Comparison of ENCODE assay signal across 25 cellular contexts in the genomic region with DNA sequence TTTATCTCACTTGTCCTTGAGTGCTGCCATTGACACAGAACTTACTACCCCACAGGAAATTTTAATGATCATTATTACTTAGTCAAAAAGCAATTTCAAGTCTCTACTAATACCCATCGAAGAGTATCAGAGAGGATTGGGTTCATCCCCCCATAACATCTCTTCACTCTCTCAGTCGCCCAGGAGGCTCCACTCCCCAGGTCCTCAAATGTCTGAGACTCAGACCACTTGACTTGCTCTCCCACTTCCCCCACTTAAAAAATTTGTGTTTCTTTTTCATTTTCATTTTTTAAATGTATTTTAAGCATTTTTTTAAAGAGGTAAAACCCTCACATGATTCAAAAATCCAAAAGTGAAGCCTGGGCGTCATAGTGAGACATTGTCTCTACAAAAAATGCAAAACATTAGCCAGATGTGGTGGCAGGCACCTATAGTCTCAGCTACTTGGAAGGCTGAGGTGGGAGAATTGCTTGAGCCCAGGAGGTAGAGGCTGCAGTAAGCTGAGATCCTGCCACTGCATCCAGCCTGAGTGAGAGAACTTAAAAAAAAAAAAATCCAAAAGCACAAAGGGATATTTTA. TPM values are rescaled to one million over a fixed set of nuclear protein-coding genes. Genes with fewer than 3 reads are reported as not detected.
DNase-seq lines count a peak whose midpoint lies in the region; ATAC-seq and TF ChIP-seq lines count a peak whose summit lies in the region.
"Had no signal": no experiment of that assay in that cellular context is flagged by ENCODE, and none has a peak within 500 bp of the region (broad histone marks: within the 10 kb centered on the region; RNA-seq: fewer than 3 reads in every experiment).

No MANE protein-coding gene starts in this region.

- H3K27ac Mint-ChIP-seq in CD4-positive, CD25-positive, alpha-beta regulatory T cell, result peak overlapping the region in 2 of 3 donors; percentile 52 to 63
- H3K27ac Mint-ChIP-seq: activated B cell treated with CpG ODN at 0.5 μM for 24 hours; activated CD8-positive, alpha-beta T cell treated with anti-CD3 and anti-CD28 coated beads, Interleukin-2, amount 10 ng/mL, durations not matched to agents 7 days and 5 days; activated naive CD8-positive, alpha-beta T cell treated with anti-CD3 and anti-CD28 coated beads for 36 hours; H9; T-helper 1 cell treated with Interleukin-12 subunit alpha and Interleukin-12 subunit beta and Interleukin-4 antibody, amounts not matched to agents 30 μg/mL and 1 μg/mL, for 36 hours had no signal

- in situ Hi-C loops in mammary epithelial cell (cut with MboI; ENCODE audit: low sequenced_read_pairs in 2 of 2), result loop anchor here in 1 of 2 donors (25.0 kb wide), 1 partner anchor 429 kb away; no protein-coding TSS in a partner anchor

- no peaks in the 10 kb centered on the region for H3K79me2 ChIP-seq in mammary epithelial cell (ENCODE audit: insufficient read depth, low read length)

- TF ChIP-seq CTCF in mammary epithelial cell (conservative IDR thresholded peaks at IDR 0.05 in 1 of 2, IDR thresholded peaks at IDR 0.05 in 1 of 2; ENCODE audit: extremely low read depth in 1 of 2, insufficient read depth in 1 of 2, low read depth in 1 of 2, low read length in 2 of 2), result no peak

- dilution Hi-C loops in mammary epithelial cell (cut with HindIII; ENCODE audit: low sequenced_read_pairs), result no loop called here

- no peak for ATAC-seq in CD4-positive, CD25-positive, alpha-beta regulatory T cell (ENCODE audit: low read depth in 2 of 2)
- ATAC-seq in GM19351 (IDR thresholded peaks at IDR 0.05; ENCODE audit: unreplicated experiment) (peak; percentile 67), HG02759 (IDR thresholded peaks at IDR 0.05; ENCODE audit: unreplicated experiment) (peak; percentile 59), HG03565 (IDR thresholded peaks at IDR 0.05; ENCODE audit: unreplicated experiment) (peak; percentile 46), GM21786 (IDR thresholded peaks at IDR 0.05; ENCODE audit: unreplicated experiment) (no peak)
- ATAC-seq: activated CD8-positive, alpha-beta T cell treated with anti-CD3 and anti-CD28 coated beads, Interleukin-2, amount 10 ng/mL, durations not matched to agents 7 days and 5 days; body of pancreas; stimulated activated naive CD8-positive, alpha-beta T cell treated with anti-CD3 and anti-CD28 coated beads, Interleukin-15, Interleukin-2, amounts not matched to agents 100 U/mL and 50 U/mL, for 24 hours had no signal

- no peak for DNase-seq in CD4-positive, CD25-positive, alpha-beta regulatory T cell
- DNase-seq in mammary epithelial cell (no peak), occipital lobe (lab: John Stamatoyannopoulos, UW) (no peak), NCI-H510A treated with DMSO at 0.1 percent for 48 hours (lab: John Stamatoyannopoulos, UW) (no peak)
- DNase-seq: activated B cell treated with CpG ODN at 0.5 μM for 24 hours; activated CD8-positive, alpha-beta T cell treated with anti-CD3 and anti-CD28 coated beads, Interleukin-2, amount 10 ng/mL, durations not matched to agents 7 days and 5 days; activated naive CD8-positive, alpha-beta T cell treated with anti-CD3 and anti-CD28 coated beads for 36 hours; activated T-cell treated with anti-CD3 and anti-CD28 coated beads, Interleukin-2, amount 50 U/mL, for 48 hours; body of pancreas; DMS153; H9; head of caudate nucleus; KG1; NCI-H69; posterior cingulate gyrus; stimulated activated CD4-positive, alpha-beta T cell treated with anti-CD3 and anti-CD28 coated beads, Interleukin-1b, Interleukin-23, amount 100 ng/mL, for 48 hours; stimulated activated naive CD8-positive, alpha-beta T cell treated with anti-CD3 and anti-CD28 coated beads, Interleukin-15, Interleukin-2, amounts not matched to agents 100 U/mL and 50 U/mL, for 24 hours had no signal

- no peak overlapping the region for H3K9ac ChIP-seq in mammary epithelial cell (ENCODE audit: insufficient read depth, low read length)

- no peaks in the 10 kb centered on the region for H3K27me3 Mint-ChIP-seq in CD4-positive, CD25-positive, alpha-beta regulatory T cell
- H3K27me3 Mint-ChIP-seq: activated B cell treated with CpG ODN at 0.5 μM for 24 hours; activated naive CD8-positive, alpha-beta T cell treated with anti-CD3 and anti-CD28 coated beads for 36 hours had no signal

- no peaks in the 10 kb centered on the region for H3K36me3 Mint-ChIP-seq in CD4-positive, CD25-positive, alpha-beta regulatory T cell
- H3K36me3 Mint-ChIP-seq: activated naive CD8-positive, alpha-beta T cell treated with anti-CD3 and anti-CD28 coated beads for 36 hours had no signal

- no peaks in the 10 kb centered on the region for H3K36me3 ChIP-seq in CD4-positive, CD25-positive, alpha-beta regulatory T cell (ENCODE audit: control insufficient read depth, insufficient read depth, low read length)
- no peaks in the 10 kb centered on the region for H3K36me3 ChIP-seq in mammary epithelial cell (ENCODE audit: insufficient read depth, low read length)

- no peaks in the 10 kb centered on the region for H3K9me3 ChIP-seq in CD4-positive, CD25-positive, alpha-beta regulatory T cell (ENCODE audit: control insufficient read depth in 2 of 2, low read length in 2 of 2)
- no peaks in the 10 kb centered on the region for H3K9me3 ChIP-seq in mammary epithelial cell (replicated peaks; ENCODE audit: insufficient read depth, low read length)
- H3K9me3 ChIP-seq: body of pancreas, tibial nerve had no signal

- no peak overlapping the region for H2AFZ ChIP-seq in mammary epithelial cell (ENCODE audit: low read depth, low read length)

- H3K4me1 ChIP-seq in CD4-positive, CD25-positive, alpha-beta regulatory T cell (ENCODE audit: control insufficient read depth, insufficient read depth, low read length, poor library complexity, severe bottlenecking), result no peaks in the 10 kb centered on the region
- no peaks in the 10 kb centered on the region for H3K4me1 ChIP-seq in mammary epithelial cell (ENCODE audit: insufficient read depth, low read length)
- H3K4me1 ChIP-seq: body of pancreas, tibial nerve had no signal

- 76% methylated on average over 3 of the region's 3 CpGs for WGBS in mammary epithelial cell (ENCODE audit: low coverage, missing lambda C conversion rate)

- H3K4me3 Mint-ChIP-seq in CD4-positive, CD25-positive, alpha-beta regulatory T cell, result no peak overlapping the region
- H3K4me3 Mint-ChIP-seq: activated B cell treated with CpG ODN at 0.5 μM for 24 hours; activated CD8-positive, alpha-beta T cell treated with anti-CD3 and anti-CD28 coated beads, Interleukin-2, amount 10 ng/mL, durations not matched to agents 7 days and 5 days; activated naive CD8-positive, alpha-beta T cell treated with anti-CD3 and anti-CD28 coated beads for 36 hours; H9; T-helper 1 cell treated with Interleukin-12 subunit alpha and Interleukin-12 subunit beta and Interleukin-4 antibody, amounts not matched to agents 30 μg/mL and 1 μg/mL, for 36 hours had no signal

- intact Hi-C loops in mammary epithelial cell (cut with micrococcal nuclease), result loop anchor here (10.0 kb wide), 1 partner anchor 211 kb away; no protein-coding TSS in a partner anchor

- no peaks in the 10 kb centered on the region for H4K20me1 ChIP-seq in mammary epithelial cell (ENCODE audit: insufficient read depth, low read length)

- no peaks in the 10 kb centered on the region for H3K9me3 Mint-ChIP-seq in CD4-positive, CD25-positive, alpha-beta regulatory T cell
- H3K9me3 Mint-ChIP-seq: activated B cell treated with CpG ODN at 0.5 μM for 24 hours; activated naive CD8-positive, alpha-beta T cell treated with anti-CD3 and anti-CD28 coated beads for 36 hours; H9; T-helper 1 cell treated with Interleukin-12 subunit alpha and Interleukin-12 subunit beta and Interleukin-4 antibody, amounts not matched to agents 30 μg/mL and 1 μg/mL, for 36 hours had no signal

- CTCF ChIA-PET in mammary epithelial cell (lab: Charles Lee; ENCODE audit: low non-redundant PET), result no interaction called here

- peaks cover 0 to 5% (median under 1%) of the 10 kb centered on the region in 4 donors for H3K4me1 Mint-ChIP-seq in CD4-positive, CD25-positive, alpha-beta regulatory T cell
- H3K4me1 Mint-ChIP-seq: activated B cell treated with CpG ODN at 0.5 μM for 24 hours; activated naive CD8-positive, alpha-beta T cell treated with anti-CD3 and anti-CD28 coated beads for 36 hours had no signal

- BruUV-seq in mammary epithelial cell (replicated peaks; lab: Mats Ljungman, UMichigan), result no TSS peak

- no peak overlapping the region for H3K4me3 ChIP-seq in CD4-positive, CD25-positive, alpha-beta regulatory T cell (ENCODE audit: low read depth, low read length)
- no peak overlapping the region for H3K4me3 ChIP-seq in mammary epithelial cell (replicated peaks in 1 of 3; ENCODE audit: insufficient read depth in 1 of 3, low read depth in 2 of 3, low read length in 3 of 3)
- H3K4me3 ChIP-seq: body of pancreas, lung, tibial nerve had no signal

- H3K4me2 ChIP-seq in mammary epithelial cell (ENCODE audit: insufficient read depth, low read depth, low read length), result no peak overlapping the region

- H3K27ac ChIP-seq in CD4-positive, CD25-positive, alpha-beta regulatory T cell (ENCODE audit: insufficient read depth, low read length, poor library complexity, severe bottlenecking), result no peak overlapping the region
- H3K27ac ChIP-seq in mammary epithelial cell (ENCODE audit: insufficient read depth, low read depth, low read length), result no peak overlapping the region
- H3K27ac ChIP-seq: body of pancreas, HL-60 had no signal

- H3K27me3 ChIP-seq in CD4-positive, CD25-positive, alpha-beta regulatory T cell (ENCODE audit: control insufficient read depth, insufficient read depth, low read length), result no peaks in the 10 kb centered on the region
- H3K27me3 ChIP-seq in mammary epithelial cell (ENCODE audit: insufficient read depth, low read length), result no peaks in the 10 kb centered on the region
- H3K27me3 ChIP-seq: body of pancreas, tibial nerve had no signal

RNA-seq across cellular contexts. Expression of a gene that starts 56.8 kb away (rescaled TPM):
- 167 TPM for total RNA-seq in CD4-positive, CD25-positive, alpha-beta regulatory T cell
- polyA plus RNA-seq in CD4-positive, CD25-positive, alpha-beta regulatory T cell, result 10 to 100 TPM; 13.5 to 18.7 (median 16.5) TPM
- 1 to 10 TPM in 1 of 2 donors, under 1 TPM in 1; 0.89 to 1.0 TPM for total RNA-seq in mammary epithelial cell
- 0.28 TPM for polyA plus RNA-seq in mammary epithelial cell
- not detected for polyA minus RNA-seq in mammary epithelial cell
- 2.5 TPM for total RNA-seq in occipital lobe

Comparison
In these comparisons a context has a peak if more than half of its experiments do, and no peak if none do; other contexts are left out.
1. ATAC-seq: peak in GM19351 (single experiment), HG02759 (single experiment) and HG03565 (single experiment); none in CD4-positive, CD25-positive, alpha-beta regulatory T cell (0 of 2) and GM21786 (single experiment).
2. RNA of a gene that starts 56.8 kb away (total RNA-seq): 167 TPM in CD4-positive, CD25-positive, alpha-beta regulatory T cell (single experiment); 2.5 TPM in occipital lobe (single experiment) and 0.89 to 1.0 TPM in mammary epithelial cell; every median in the first group is over 10 times any median in the second.